1 cellular context compared by ENCODE assay signal in genomic region chr11:3808846-3809623, GRCh38.
TF ChIP-seq lines count a peak whose summit lies in the region.

No MANE protein-coding gene starts in this region.

TF ChIP-seq in K562, 482 proteins besides CTCF, POLR2A, EP300 and RAD21 (continued from another document):
- 0 out of 2 replicates have a peak, but pooled peaks have one; percentile 51 for TF ChIP-seq E2F5 (CRISPR knock-in tag; IDR thresholded peaks at IDR 0.05)
- TF ChIP-seq ZC3H11A (IDR thresholded peaks at IDR 0.05; ENCODE audit: low read depth, low read length): no peak
- TF ChIP-seq FUS (optimal IDR thresholded peaks at IDR 0.05; ENCODE audit: low read depth, low read length): no peak
- no peak for TF ChIP-seq ZNF24 (IDR thresholded peaks at IDR 0.05)
- no peak for TF ChIP-seq RNF2 (IDR thresholded peaks at IDR 0.05)
- 0 out of 2 replicates have a peak, but pooled peaks have one; percentile 14 for TF ChIP-seq ARID1B (IDR thresholded peaks at IDR 0.05)
- 0 out of 2 replicates have a peak, but pooled peaks have one; percentile 40 for TF ChIP-seq ZBTB33 (CRISPR knock-in tag; IDR thresholded peaks at IDR 0.05)
- TF ChIP-seq ELF2 (CRISPR knock-in tag; IDR thresholded peaks at IDR 0.05): no peak
- 0 out of 2 replicates have a peak, but pooled peaks have one; percentile 47 for TF ChIP-seq ADNP (tag; IDR thresholded peaks at IDR 0.05)
- no peak for TF ChIP-seq ZNF3 (CRISPR knock-in tag; IDR thresholded peaks at IDR 0.05)
- no peak for TF ChIP-seq TOE1 (IDR thresholded peaks at IDR 0.05; ENCODE audit: borderline replicate concordance)
- peak; percentile 62; the same call in 1 of the 2 replicates for TF ChIP-seq TOE1 (CRISPR knock-in tag; IDR thresholded peaks at IDR 0.05; ENCODE audit: borderline replicate concordance, low read depth)
- no peak for TF ChIP-seq NFXL1 (CRISPR knock-in tag; IDR thresholded peaks at IDR 0.05)
- TF ChIP-seq CC2D1A (IDR thresholded peaks at IDR 0.05): peak; percentile 40; the same call in 1 of the 2 replicates
- 0 out of 2 replicates have a peak, but pooled peaks have one; percentile 19 for TF ChIP-seq DEAF1 (CRISPR knock-in tag; IDR thresholded peaks at IDR 0.05)
- peak; percentile 35 for TF ChIP-seq BRD9 (IDR thresholded peaks at IDR 0.05; ENCODE audit: low read depth, partially characterized antibody)
- TF ChIP-seq EP400 (IDR thresholded peaks at IDR 0.05): peak; percentile 22; the same call in 1 of the 2 replicates
- no peak for TF ChIP-seq SP2 (IDR thresholded peaks at IDR 0.05; ENCODE audit: extremely low read depth, low read depth, low read length, poor library complexity, severe bottlenecking)
- peak in 1 of 2 experiments; percentile 40; a peak in 2 of 4 replicates for TF ChIP-seq RCOR1 (IDR thresholded peaks at IDR 0.05; ENCODE audit: borderline replicate concordance in 1 of 2, low read depth in 2 of 2, low read length in 2 of 2)
- peak; percentile 65; the same call in 1 of the 2 replicates for TF ChIP-seq SP1 (CRISPR knock-in tag; IDR thresholded peaks at IDR 0.05)
- peak; percentile 68; the same call in 1 of the 2 replicates for TF ChIP-seq HDAC2 (IDR thresholded peaks at IDR 0.05)
- TF ChIP-seq L3MBTL2 (IDR thresholded peaks at IDR 0.05): 0 out of 2 replicates have a peak, but pooled peaks have one; percentile 20
- peak; percentile 35; the same call in 1 of the 2 replicates for TF ChIP-seq ESRRA (IDR thresholded peaks at IDR 0.05; ENCODE audit: borderline replicate concordance, low read depth)
- TF ChIP-seq E2F6 (IDR thresholded peaks at IDR 0.05; ENCODE audit: borderline replicate concordance in 1 of 2, extremely low read depth in 1 of 2, insufficient read depth in 1 of 2, insufficient read length in 1 of 2, low read depth in 1 of 2, low read length in 1 of 2, poor library complexity in 1 of 2, severe bottlenecking in 1 of 2): no peak
- TF ChIP-seq RFX5 (IDR thresholded peaks at IDR 0.05; ENCODE audit: low read depth, low read length): no peak
- peak; percentile 41; the same call in 1 of the 2 replicates for TF ChIP-seq SMC3 (conservative IDR thresholded peaks at IDR 0.05; ENCODE audit: insufficient read depth, low read depth, low read length)
- TF ChIP-seq HMGXB4 (CRISPR knock-in tag; IDR thresholded peaks at IDR 0.05): no peak
- TF ChIP-seq SMAD4 (CRISPR knock-in tag; conservative IDR thresholded peaks at IDR 0.05): no peak
- TF ChIP-seq ZFP36 (IDR thresholded peaks at IDR 0.05; ENCODE audit: low read depth, low read length, partially characterized antibody): peak; percentile 17
- peak in 1 of 2 experiments; percentile 15; a peak in 2 of 4 replicates for TF ChIP-seq MNT (conservative IDR thresholded peaks at IDR 0.05)
- peak; percentile 41; the same call in 1 of the 2 replicates for TF ChIP-seq SMARCA5 (IDR thresholded peaks at IDR 0.05)
- TF ChIP-seq ZEB2 (IDR thresholded peaks at IDR 0.05): peak; percentile 74
- TF ChIP-seq RAD51 (IDR thresholded peaks at IDR 0.05; ENCODE audit: borderline replicate concordance, low read depth): peak; percentile 30; the same call in 1 of the 2 replicates
- 0 out of 2 replicates have a peak, but pooled peaks have one; percentile 21 for TF ChIP-seq CHAMP1 (IDR thresholded peaks at IDR 0.05)
- peak; percentile 59; the same call in 1 of the 2 replicates for TF ChIP-seq ARID2 (IDR thresholded peaks at IDR 0.05)
- TF ChIP-seq NR2F6 (CRISPR knock-in tag; IDR thresholded peaks at IDR 0.05): no peak
- peak in 1 of 2 experiments; percentile 75; a peak in 2 of 4 replicates for TF ChIP-seq KDM1A (IDR thresholded peaks at IDR 0.05)
- peak; percentile 88 for TF ChIP-seq RBM25 (IDR thresholded peaks at IDR 0.05; ENCODE audit: low read depth, low read length, severe bottlenecking)
- no peak for TF ChIP-seq MAZ (CRISPR knock-in tag; conservative IDR thresholded peaks at IDR 0.05 in 1 of 2, IDR thresholded peaks at IDR 0.05 in 1 of 2)
- peak; percentile 2 for TF ChIP-seq TBP (optimal IDR thresholded peaks at IDR 0.05; ENCODE audit: low read depth, low read length)
- TF ChIP-seq ZSCAN29 (IDR thresholded peaks at IDR 0.05): no peak
- 0 out of 4 replicates have a peak, but pooled peaks of 1 of the 2 experiments have one; percentile 9 for TF ChIP-seq HDAC1 (IDR thresholded peaks at IDR 0.05)
- no peak for TF ChIP-seq ZNF408 (CRISPR knock-in tag; IDR thresholded peaks at IDR 0.05; ENCODE audit: low read depth)
- no peak for TF ChIP-seq NONO (IDR thresholded peaks at IDR 0.05; ENCODE audit: low read depth in 2 of 2, low read length in 1 of 2)
- TF ChIP-seq TEAD4 (IDR thresholded peaks at IDR 0.05; ENCODE audit: low read length): peak; percentile 57
- TF ChIP-seq TEAD4 (CRISPR knock-in tag; IDR thresholded peaks at IDR 0.05; ENCODE audit: borderline replicate concordance): no peak; the same call in 1 of the 2 replicates
- peak; percentile 84 for TF ChIP-seq BCOR (IDR thresholded peaks at IDR 0.05)
- TF ChIP-seq JUND (IDR thresholded peaks at IDR 0.05; ENCODE audit: borderline replicate concordance, low read depth, low read length): 0 out of 2 replicates have a peak, but pooled peaks have one; percentile 10
- TF ChIP-seq JUND (tag; IDR thresholded peaks at IDR 0.05; ENCODE audit: borderline replicate concordance, low read depth, low read length): peak; percentile 19; the same call in 1 of the 3 replicates
- no peak for TF ChIP-seq ZKSCAN8 (CRISPR knock-in tag; IDR thresholded peaks at IDR 0.05)
- TF ChIP-seq CHD4 (IDR thresholded peaks at IDR 0.05; ENCODE audit: insufficient read depth, insufficient replicate concordance, low read depth, low read length, poor library complexity, severe bottlenecking): peak; percentile 23
- no peak for TF ChIP-seq RHOXF2B (CRISPR knock-in tag; conservative IDR thresholded peaks at IDR 0.05)
- TF ChIP-seq BDP1 (IDR thresholded peaks at IDR 0.05; ENCODE audit: insufficient read depth, insufficient read length): no peak
- TF ChIP-seq USF1 (CRISPR knock-in tag; IDR thresholded peaks at IDR 0.05): peak; percentile 63
- no peak for TF ChIP-seq HEY1 (CRISPR knock-in tag; IDR thresholded peaks at IDR 0.05; ENCODE audit: borderline replicate concordance)
- peak in 1 of 2 experiments; percentile 54; a peak in 1 of 4 replicates for TF ChIP-seq TEAD1 (CRISPR knock-in tag; IDR thresholded peaks at IDR 0.05)
- no peak for TF ChIP-seq ZNF75A (CRISPR knock-in tag; IDR thresholded peaks at IDR 0.05)
- no peak for TF ChIP-seq RBM15 (IDR thresholded peaks at IDR 0.05; ENCODE audit: insufficient read depth, low read length)
- peak; percentile 50; the same call in 1 of the 2 replicates for TF ChIP-seq MYC (IDR thresholded peaks at IDR 0.05; ENCODE audit: low read depth, low read length)
- no peak for TF ChIP-seq MYC (CRISPR knock-in tag; IDR thresholded peaks at IDR 0.05; ENCODE audit: borderline replicate concordance, low read depth)
